Comparison of ENCODE assay signal across 1 cellular context in genomic region chr3:58008140-58009025, GRCh38.
TF ChIP-seq lines count a peak whose summit lies in the region.

Gene FLNB (plus strand): TSS chr3:58008422. CDS start chr3:58008565, 143 bp downstream.

TF ChIP-seq in GM12878, 131 proteins besides CTCF, POLR2A, EP300 and RAD21 (continued from another document and continues in another):
- no peak for TF ChIP-seq CUX1 (IDR thresholded peaks at IDR 0.05; ENCODE audit: insufficient replicate concordance, low read depth, low read length)
- no peak for TF ChIP-seq RELB (IDR thresholded peaks at IDR 0.05; ENCODE audit: low read depth)
- no peak for TF ChIP-seq ZNF274 (IDR thresholded peaks at IDR 0.05; ENCODE audit: insufficient read depth, insufficient read length)
- TF ChIP-seq RBBP5 (conservative IDR thresholded peaks at IDR 0.05), result no peak
- no peak for TF ChIP-seq ZNF384 (IDR thresholded peaks at IDR 0.05; ENCODE audit: borderline replicate concordance, low read depth, low read length)
- TF ChIP-seq HDAC6 (IDR thresholded peaks at IDR 0.05; ENCODE audit: unreplicated experiment), result no peak
- TF ChIP-seq E4F1 (IDR thresholded peaks at IDR 0.05; ENCODE audit: borderline replicate concordance, partially characterized antibody), result no peak
- TF ChIP-seq POLR2AphosphoS2 (IDR thresholded peaks at IDR 0.05; ENCODE audit: low read depth, low read length), result peak; percentile 60; the same call in 1 of the 2 replicates
- TF ChIP-seq ZNF687 (IDR thresholded peaks at IDR 0.05), result 0 out of 2 replicates have a peak, but pooled peaks have one; percentile 20
- no peak for TF ChIP-seq NFIC (IDR thresholded peaks at IDR 0.05; ENCODE audit: low read depth, low read length)
- no peak for TF ChIP-seq ZBTB11 (CRISPR knock-in tag; IDR thresholded peaks at IDR 0.05)
- no peak for TF ChIP-seq GABPA (IDR thresholded peaks at IDR 0.05; ENCODE audit: low read depth)
- TF ChIP-seq ATF3 (IDR thresholded peaks at IDR 0.05; ENCODE audit: borderline replicate concordance, extremely low read depth, low read depth, low read length), result no peak
- TF ChIP-seq SREBF1 (IDR thresholded peaks at IDR 0.05; ENCODE audit: low read length), result no peak
- TF ChIP-seq ZNF622 (IDR thresholded peaks at IDR 0.05), result no peak
- TF ChIP-seq BRCA1 (IDR thresholded peaks at IDR 0.05; ENCODE audit: low read depth, low read length), result no peak
- no peak for TF ChIP-seq IRF4 (IDR thresholded peaks at IDR 0.05; ENCODE audit: low read depth, low read length)
- TF ChIP-seq TBL1XR1 (IDR thresholded peaks at IDR 0.05; ENCODE audit: low read depth, low read length), result no peak
- TF ChIP-seq GATAD2B (conservative IDR thresholded peaks at IDR 0.05; ENCODE audit: low read depth), result peak; percentile 61; the same call in 1 of the 2 replicates
- peak; percentile 86 for TF ChIP-seq LARP7 (IDR thresholded peaks at IDR 0.05)
- no peak for TF ChIP-seq SMAD5 (IDR thresholded peaks at IDR 0.05; ENCODE audit: low read depth)
- no peak; a peak in 1 of 4 replicates for TF ChIP-seq IKZF2 (IDR thresholded peaks at IDR 0.05)
- TF ChIP-seq PAX8 (IDR thresholded peaks at IDR 0.05), result no peak
- no peak for TF ChIP-seq CBFB (IDR thresholded peaks at IDR 0.05; ENCODE audit: low read depth)
- TF ChIP-seq PAX5 (IDR thresholded peaks at IDR 0.05; ENCODE audit: borderline replicate concordance, low read depth, low read length), result no peak
- TF ChIP-seq SP1 (IDR thresholded peaks at IDR 0.05; ENCODE audit: low read depth, low read length), result no peak
- no peak for TF ChIP-seq PBX3 (IDR thresholded peaks at IDR 0.05; ENCODE audit: insufficient replicate concordance, low read depth, low read length)
- TF ChIP-seq STAT3 (IDR thresholded peaks at IDR 0.05; ENCODE audit: low read depth, low read length), result no peak
- TF ChIP-seq SMC3 (IDR thresholded peaks at IDR 0.05; ENCODE audit: borderline replicate concordance, low read length), result peak; percentile 78
- TF ChIP-seq BCL3 (IDR thresholded peaks at IDR 0.05; ENCODE audit: borderline replicate concordance, insufficient read depth, low read depth, low read length, poor library complexity, severe bottlenecking), result no peak
- TF ChIP-seq CBX5 (IDR thresholded peaks at IDR 0.05; ENCODE audit: low read depth), result no peak
- TF ChIP-seq HCFC1 (IDR thresholded peaks at IDR 0.05; ENCODE audit: low read length), result peak; percentile 14; the same call in 1 of the 2 replicates
- no peak for TF ChIP-seq EZH2 (IDR thresholded peaks at IDR 0.05; ENCODE audit: borderline replicate concordance, control insufficient read depth, low read depth, low read length)
- TF ChIP-seq CREM (IDR thresholded peaks at IDR 0.05; ENCODE audit: low read depth), result 0 out of 2 replicates have a peak, but pooled peaks have one; percentile 20
- TF ChIP-seq NBN (IDR thresholded peaks at IDR 0.05), result peak; percentile 53; the same call in 1 of the 2 replicates
- TF ChIP-seq NR2C1 (IDR thresholded peaks at IDR 0.05), result no peak
- TF ChIP-seq ZNF207 (IDR thresholded peaks at IDR 0.05; ENCODE audit: borderline replicate concordance), result no peak
- TF ChIP-seq RELA (IDR thresholded peaks at IDR 0.05; ENCODE audit: borderline replicate concordance, partially characterized antibody), result peak; percentile 10
